21 cellular contexts compared by ENCODE assay signal in genomic region chr17:42212382-42212781, GRCh38. TPM values are rescaled to one million over a fixed set of nuclear protein-coding genes. Genes with fewer than 3 reads are reported as not detected.
DNase-seq lines count a peak whose midpoint lies in the region; ATAC-seq and TF ChIP-seq lines count a peak whose summit lies in the region.
"Had no signal": no experiment of that assay in that cellular context is flagged by ENCODE, and none has a peak within 500 bp of the region (broad histone marks: within the 10 kb centered on the region; RNA-seq: fewer than 3 reads in every experiment).

No MANE protein-coding gene starts in this region.

- no peak for DNase-seq in GM23338 (ENCODE audit: low spot score)
- no peak for DNase-seq in left lobe of liver (ENCODE audit: low spot score)
- DNase-seq in stomach = no peak
- no peak for DNase-seq in coronary artery (ENCODE audit: low spot score)
- no peak for DNase-seq in left lung
- no peak for DNase-seq in BE2C
- DNase-seq: activated CD8-positive, alpha-beta memory T cell treated with anti-CD3 and anti-CD28 coated beads for 24 hours; activated T-cell treated with anti-CD3 and anti-CD28 coated beads, Interleukin-2, amount 50 U/mL, for 72 hours; foreskin keratinocyte; GDM1; NCI-H510A; spleen; stimulated activated CD4-positive, alpha-beta T cell treated with anti-CD3 and anti-CD28 coated beads, Interleukin-4, amount 100 ng/mL, for 24 hours had no signal

- H3K4me1 ChIP-seq in GM23338 (ENCODE audit: insufficient read depth) (no peaks in the 10 kb centered on the region), duodenal mucosa (ENCODE audit: control insufficient read depth in 1 of 2, insufficient read depth in 2 of 2, low read length in 2 of 2) (no peaks in the 10 kb centered on the region), stomach (peaks cover 0 to 7% (median 0%) of the 10 kb centered on the region in 4 donors), left lung (no peaks in the 10 kb centered on the region), BE2C (no peaks in the 10 kb centered on the region)
- H3K4me1 ChIP-seq: foreskin keratinocyte, spleen had no signal

- TF ChIP-seq POLR2A in stomach (IDR thresholded peaks at IDR 0.05) = no peak

- H3K27me3 ChIP-seq in GM23338 (ENCODE audit: insufficient read depth) = no peaks in the 10 kb centered on the region
- no peaks in the 10 kb centered on the region for H3K27me3 ChIP-seq in duodenal mucosa (ENCODE audit: control insufficient read depth in 1 of 2, insufficient read depth in 2 of 2, low read length in 2 of 2)
- H3K27me3 ChIP-seq in stomach = no peaks in the 10 kb centered on the region
- no peaks in the 10 kb centered on the region for H3K27me3 ChIP-seq in left lung
- no peaks in the 10 kb centered on the region for H3K27me3 ChIP-seq in BE2C
- H3K27me3 ChIP-seq: foreskin keratinocyte, spleen had no signal

- no peaks in the 10 kb centered on the region for H3K9me3 Mint-ChIP-seq in GM23338
- H3K9me3 Mint-ChIP-seq: activated naive CD4-positive, alpha-beta T cell treated with anti-CD3 and anti-CD28 coated beads, Interleukin-2, amount 50 U/mL, for 24 hours; activated T-cell treated with anti-CD3 and anti-CD28 coated beads, Interleukin-2, amount 50 U/mL, for 72 hours; mesothelial cell of epicardium; nephron had no signal

- no peak for TF ChIP-seq EP300 in stomach (IDR thresholded peaks at IDR 0.05)

- H3K36me3 ChIP-seq in GM23338 (ENCODE audit: insufficient read depth) = peaks cover 24% of the 10 kb centered on the region
- peaks cover 17 to 50% of the 10 kb centered on the region in 2 donors for H3K36me3 ChIP-seq in duodenal mucosa (ENCODE audit: control insufficient read depth in 1 of 2, insufficient read depth in 2 of 2, low read length in 2 of 2)
- H3K36me3 ChIP-seq in stomach = peaks cover 52 to 99% (median 98%) of the 10 kb centered on the region in 4 donors
- H3K36me3 ChIP-seq in left lung = peaks cover 0 to 98% of the 10 kb centered on the region in 2 donors
- peaks cover 37% of the 10 kb centered on the region for H3K36me3 ChIP-seq in BE2C

- TF ChIP-seq CTCF in GM23338 (conservative IDR thresholded peaks at IDR 0.05; ENCODE audit: low read depth in 2 of 2) (no peak), stomach (IDR thresholded peaks at IDR 0.05) (no peak), coronary artery (IDR thresholded peaks at IDR 0.05) (no peak), left lung (IDR thresholded peaks at IDR 0.05) (no peak), BE2C (IDR thresholded peaks at IDR 0.05; ENCODE audit: low read depth, low read length) (no peak)

- H3K9ac ChIP-seq in duodenal mucosa (ENCODE audit: low read depth in 1 of 2, low read length in 2 of 2) = no peak overlapping the region

- H3K27ac Mint-ChIP-seq in GM23338 = no peak overlapping the region
- H3K27ac Mint-ChIP-seq: activated T-cell treated with anti-CD3 and anti-CD28 coated beads, Interleukin-2, amount 50 U/mL, for 72 hours; mesothelial cell of epicardium had no signal

- no peak overlapping the region for H2AFZ ChIP-seq in GM23338

- no peak overlapping the region for H3K4me2 ChIP-seq in GM23338

- ATAC-seq in GM23338 (no peak), left lobe of liver (peak; percentile 65), GM21367 (IDR thresholded peaks at IDR 0.05; ENCODE audit: unreplicated experiment) (no peak), left lung (no peak)
- ATAC-seq: activated T-cell treated with anti-CD3 and anti-CD28 coated beads, Interleukin-2, amount 50 U/mL, for 72 hours; foreskin keratinocyte had no signal

- no peak overlapping the region for H3K4me3 Mint-ChIP-seq in GM23338
- H3K4me3 Mint-ChIP-seq: activated naive CD4-positive, alpha-beta T cell treated with anti-CD3 and anti-CD28 coated beads, Interleukin-2, amount 50 U/mL, for 24 hours; activated T-cell treated with anti-CD3 and anti-CD28 coated beads, Interleukin-2, amount 50 U/mL, for 72 hours; mesothelial cell of epicardium; nephron had no signal

- H3K4me3 ChIP-seq in GM23338 = no peak overlapping the region
- H3K4me3 ChIP-seq in duodenal mucosa (ENCODE audit: low read depth in 1 of 2, low read length in 2 of 2) = no peak overlapping the region
- H3K4me3 ChIP-seq in stomach = no peak overlapping the region
- H3K4me3 ChIP-seq in coronary artery = no peak overlapping the region
- no peak overlapping the region for H3K4me3 ChIP-seq in left lung
- H3K4me3 ChIP-seq in BE2C (ENCODE audit: low read depth, low read length) = no peak overlapping the region
- H3K4me3 ChIP-seq: spleen, thoracic aorta had no signal

- H3K9me3 ChIP-seq in duodenal mucosa (ENCODE audit: control insufficient read depth in 1 of 2, low read length in 2 of 2) (no peaks in the 10 kb centered on the region), stomach (no peaks in the 10 kb centered on the region), left lung (no peaks in the 10 kb centered on the region), BE2C (no peaks in the 10 kb centered on the region)
- H3K9me3 ChIP-seq: spleen, thoracic aorta had no signal

- 0 out of 2 replicates have a peak overlapping the region, but pooled peaks have one; percentile 39 for H3K27ac ChIP-seq in GM23338 (ENCODE audit: low read depth)
- peak overlapping the region; percentile 27 for H3K27ac ChIP-seq in duodenal mucosa (ENCODE audit: low read depth, low read length)
- H3K27ac ChIP-seq in stomach = peak overlapping the region in 4 of 5 donors; percentile 17 to 50 (median 36)
- no peak overlapping the region for H3K27ac ChIP-seq in coronary artery
- H3K27ac ChIP-seq in left lung = no peak overlapping the region
- H3K27ac ChIP-seq: foreskin keratinocyte, spleen had no signal

- H3K79me2 ChIP-seq in GM23338 (replicated peaks; ENCODE audit: insufficient read depth) = no peaks in the 10 kb centered on the region

- H3K9me2 ChIP-seq in GM23338 (ENCODE audit: insufficient read depth) = no peaks in the 10 kb centered on the region

- H3K36me3 Mint-ChIP-seq in GM23338 (ENCODE audit: low read depth) = peaks cover 46% of the 10 kb centered on the region

- intact Hi-C loops in stomach (cut with DNase I; ENCODE audit: low total_unique reads) (no loop called here), left lung (cut with DNase I) (no loop called here)

- WGBS in stomach, 5 donors = 61 to 80% (median 78%) methylated on average over 7 of the region's 7 CpGs

- no peaks in the 10 kb centered on the region; the same call in 1 of the 2 replicates for H3F3A ChIP-seq in GM23338 (replicated peaks; ENCODE audit: low read depth)

- peaks cover 1% of the 10 kb centered on the region for H3K27me3 Mint-ChIP-seq in GM23338 (ENCODE audit: insufficient read depth, low read depth, poor library complexity)
- H3K27me3 Mint-ChIP-seq: activated naive CD4-positive, alpha-beta T cell treated with anti-CD3 and anti-CD28 coated beads, Interleukin-2, amount 50 U/mL, for 24 hours had no signal

- H3K4me1 Mint-ChIP-seq in GM23338 = no peaks in the 10 kb centered on the region
- H3K4me1 Mint-ChIP-seq: activated naive CD4-positive, alpha-beta T cell treated with anti-CD3 and anti-CD28 coated beads, Interleukin-2, amount 50 U/mL, for 24 hours; mesothelial cell of epicardium had no signal

- peaks cover 2% of the 10 kb centered on the region; the same call in 1 of the 2 replicates for H4K20me1 ChIP-seq in GM23338 (replicated peaks; ENCODE audit: insufficient read depth)

TF ChIP-seq in GM23338, 12 proteins besides CTCF, POLR2A, EP300 and RAD21:
- no peak for TF ChIP-seq ETS1 (IDR thresholded peaks at IDR 0.05)
- TF ChIP-seq POLR2AphosphoS5 (IDR thresholded peaks at IDR 0.05; ENCODE audit: low read depth) = no peak
- TF ChIP-seq STAT1 (IDR thresholded peaks at IDR 0.05; ENCODE audit: unreplicated experiment) = no peak
- TF ChIP-seq CREB1 (CRISPR knock-in tag; IDR thresholded peaks at IDR 0.05; ENCODE audit: low read depth) = no peak
- no peak for TF ChIP-seq JUNB (IDR thresholded peaks at IDR 0.05; ENCODE audit: unreplicated experiment)
- TF ChIP-seq EZH2phosphoT487 (IDR thresholded peaks at IDR 0.05; ENCODE audit: unreplicated experiment) = no peak

RNA-seq across cellular contexts. Expression of gene GHDC, which starts 18.1 kb away (rescaled TPM):
- 6.4 and 13.8 TPM in 2 replicates for total RNA-seq in GM23338 (2014; rRNA removed; shearing (Covaris generic))
- polyA plus RNA-seq in GM23338 (2016; fragmentation: Nextera tagmentation; extraction: Ambion mirVana) = 3.0 and 4.0 TPM in 2 replicates
- 15.7 TPM for total RNA-seq in left lobe of liver
- 10 to 100 TPM in 3 of 5 donors, 1 to 10 TPM in 1, not detected in 1; 7.1 to 43.2 (median 13.5) TPM for total RNA-seq in stomach
- polyA plus RNA-seq in stomach = 10 to 100 TPM; 11.3 to 14.5 (median 13.9) TPM
- total RNA-seq in left lung = 10 to 100 TPM; 22.5 to 25.8 TPM
- polyA plus RNA-seq in BE2C (2012; ENCODE audit: insufficient read depth, insufficient read length, low read depth) = 92.2 TPM

RNA-seq across cellular contexts. Expression of gene HCRT, which starts 27.1 kb away (rescaled TPM):
- not detected in 2 replicates for total RNA-seq in GM23338 (2014; rRNA removed; shearing (Covaris generic))
- polyA plus RNA-seq in GM23338 (2016; fragmentation: Nextera tagmentation; extraction: Ambion mirVana) (0.70 TPM in 1 of 2 replicates, not detected in the other), stomach (not detected)
- total RNA-seq in left lobe of liver (not detected), stomach (not detected), left lung (not detected)
- polyA plus RNA-seq in BE2C (2012; ENCODE audit: insufficient read depth, insufficient read length, low read depth) = not detected
- total RNA-seq: activated T-cell treated with anti-CD3 and anti-CD28 coated beads, Interleukin-2, amount 50 U/mL, for 72 hours; foreskin keratinocyte; kidney epithelial cell; mesothelial cell of epicardium; RPMI7951; spleen; thoracic aorta had no signal
- polyA plus RNA-seq: foreskin keratinocyte, spleen had no signal

RNA-seq across cellular contexts. Expression of gene KCNH4, which starts 31.4 kb away (rescaled TPM):
- total RNA-seq in GM23338 (2014; rRNA removed; shearing (Covaris generic)) = 0.08 and 0.49 TPM in 2 replicates
- polyA plus RNA-seq in GM23338 (2016; fragmentation: Nextera tagmentation; extraction: Ambion mirVana) (0.05 and 0.08 TPM in 2 replicates), stomach (not detected)
- total RNA-seq in left lobe of liver (not detected), stomach (not detected), left lung (under 1 TPM in 1 of 2 donors, not detected in 1; 0.16 TPM)
- polyA plus RNA-seq in BE2C (2012; ENCODE audit: insufficient read depth, insufficient read length, low read depth) = 24.3 TPM
- total RNA-seq: foreskin keratinocyte, kidney epithelial cell had no signal
- polyA plus RNA-seq: foreskin keratinocyte had no signal

RNA-seq across cellular contexts. Expression of gene RAB5C, which starts 57.6 kb away (rescaled TPM):
- 53.2 and 64.2 TPM in 2 replicates for total RNA-seq in GM23338 (2014; rRNA removed; shearing (Covaris generic))
- 23.9 and 28.2 TPM in 2 replicates for polyA plus RNA-seq in GM23338 (2016; fragmentation: Nextera tagmentation; extraction: Ambion mirVana)
- 56.3 TPM for total RNA-seq in left lobe of liver
- 100 to 1,000 TPM in 1 of 5 donors, 10 to 100 TPM in 4; 26.8 to 105 (median 69.2) TPM for total RNA-seq in stomach
- polyA plus RNA-seq in stomach = 100 to 1,000 TPM in 2 of 3 donors, 10 to 100 TPM in 1; 67.0 to 225 (median 170) TPM
- 100 to 1,000 TPM; 139 to 188 TPM for total RNA-seq in left lung
- 319 TPM for polyA plus RNA-seq in BE2C (2012; ENCODE audit: insufficient read depth, insufficient read length, low read depth)

Comparison
In these comparisons a context has a peak if more than half of its experiments do, and no peak if none do; other contexts are left out.
1. H3K27ac ChIP-seq: peak in GM23338 (single experiment), duodenal mucosa (single experiment) and stomach (4 of 5); none in coronary artery (0 of 2) and left lung (0 of 2).